Comparison of ENCODE assay signal across 10 cellular contexts in genomic region chr7:27110163-27110976, GRCh38. TPM values are rescaled to one million over a fixed set of nuclear protein-coding genes. Genes with fewer than 3 reads are reported as not detected.
DNase-seq lines count a peak whose midpoint lies in the region; ATAC-seq lines count a peak whose summit lies in the region.
"Had no signal": no experiment of that assay in that cellular context is flagged by ENCODE, and none has a peak within 500 bp of the region (broad histone marks: within the 10 kb centered on the region; RNA-seq: fewer than 3 reads in every experiment).

No MANE protein-coding gene starts in this region.

- no peak overlapping the region for H3K27ac Mint-ChIP-seq in stimulated activated naive CD8-positive, alpha-beta T cell treated with anti-CD3 and anti-CD28 coated beads, Interleukin-15, amount 100 ng/mL, for 72 hours
- H3K27ac Mint-ChIP-seq: T-cell had no signal

- H3K9me3 Mint-ChIP-seq in stimulated activated naive CD8-positive, alpha-beta T cell treated with anti-CD3 and anti-CD28 coated beads, Interleukin-15, amount 100 ng/mL, for 72 hours = no peaks in the 10 kb centered on the region
- H3K9me3 Mint-ChIP-seq: T-cell had no signal

- no peak for DNase-seq in stimulated activated naive CD8-positive, alpha-beta T cell treated with anti-CD3 and anti-CD28 coated beads, Interleukin-15, amount 100 ng/mL, for 72 hours
- no peak for DNase-seq in stimulated activated naive CD8-positive, alpha-beta T cell treated with anti-CD3 and anti-CD28 coated beads, Interleukin-15, Interleukin-2, amounts not matched to agents 100 U/mL and 50 U/mL, for 24 hours
- DNase-seq in epidermal melanocyte (ENCODE audit: insufficient read length, low spot score) (peak; percentile 80), myocyte (ENCODE audit: low read depth) (peak; percentile 39), NCI-H2227 treated with DMSO at 0.1 percent for 48 hours (lab: John Stamatoyannopoulos, UW) (no peak), NCI-H1694 treated with DMSO at 0.1 percent for 48 hours (lab: John Stamatoyannopoulos, UW) (no peak), GM19240 (ENCODE audit: insufficient read length, low spot score) (no peak), left ventricle myocardium superior (no peak)
- DNase-seq: stimulated activated CD4-positive, alpha-beta T cell treated with anti-CD3 and anti-CD28 coated beads, Interleukin-2, amount 100 ng/mL, for 24 hours; T-cell had no signal

- intact Hi-C loops in left ventricle myocardium superior (cut with micrococcal nuclease) = no loop called here

- no peaks in the 10 kb centered on the region for H3K4me1 Mint-ChIP-seq in stimulated activated naive CD8-positive, alpha-beta T cell treated with anti-CD3 and anti-CD28 coated beads, Interleukin-15, amount 100 ng/mL, for 72 hours
- H3K4me1 Mint-ChIP-seq: T-cell had no signal

- ATAC-seq in stimulated activated naive CD8-positive, alpha-beta T cell treated with anti-CD3 and anti-CD28 coated beads, Interleukin-15, amount 100 ng/mL, for 72 hours = peak; percentile 68
- ATAC-seq in stimulated activated naive CD8-positive, alpha-beta T cell treated with anti-CD3 and anti-CD28 coated beads, Interleukin-15, Interleukin-2, amounts not matched to agents 100 U/mL and 50 U/mL, for 24 hours = no peak
- no peak for ATAC-seq in left ventricle myocardium superior
- ATAC-seq: T-cell had no signal

- peaks cover 18% of the 10 kb centered on the region for H3K27me3 Mint-ChIP-seq in stimulated activated naive CD8-positive, alpha-beta T cell treated with anti-CD3 and anti-CD28 coated beads, Interleukin-15, amount 100 ng/mL, for 72 hours

- no peak overlapping the region for H3K4me3 Mint-ChIP-seq in stimulated activated naive CD8-positive, alpha-beta T cell treated with anti-CD3 and anti-CD28 coated beads, Interleukin-15, amount 100 ng/mL, for 72 hours
- H3K4me3 Mint-ChIP-seq: T-cell had no signal

RNA-seq across cellular contexts. Expression of gene HOXA2, which starts 7.9 kb away (rescaled TPM):
- total RNA-seq in myocyte (0.42 and 0.56 TPM in 2 replicates), left ventricle myocardium superior (0.12 TPM)
- polyA plus RNA-seq in myocyte (2012) = 0.40 TPM
- total RNA-seq: T-cell had no signal

RNA-seq across cellular contexts. Expression of gene HOXA1, which starts 14.6 kb away (rescaled TPM):
- total RNA-seq in myocyte = 4.5 and 5.5 TPM in 2 replicates
- 3.3 TPM for polyA plus RNA-seq in myocyte (2012)
- not detected for total RNA-seq in left ventricle myocardium superior

RNA-seq across cellular contexts. Expression of gene HOXA4, which starts 20.2 kb away (rescaled TPM):
- total RNA-seq in myocyte = 5.0 and 6.7 TPM in 2 replicates
- polyA plus RNA-seq in myocyte (2012) = 10.5 TPM
- 0.15 TPM for total RNA-seq in left ventricle myocardium superior

RNA-seq across cellular contexts. Expression of gene HOXA5, which starts 33.1 kb away (rescaled TPM):
- total RNA-seq in myocyte (5.7 and 8.8 TPM in 2 replicates), left ventricle myocardium superior (not detected)
- 4.2 TPM for polyA plus RNA-seq in myocyte (2012)

RNA-seq across cellular contexts. Expression of gene HOXA6, which starts 37.2 kb away (rescaled TPM):
- total RNA-seq in myocyte (0.80 and 1.0 TPM in 2 replicates), left ventricle myocardium superior (not detected)
- polyA plus RNA-seq in myocyte (2012) = 1.1 TPM

Comparison
In these comparisons a context has a peak if more than half of its experiments do, and no peak if none do; other contexts are left out.
1. DNase-seq: peak in epidermal melanocyte (single experiment) and myocyte (single experiment); none in stimulated activated naive CD8-positive, alpha-beta T cell treated with anti-CD3 and anti-CD28 coated beads, Interleukin-15, amount 100 ng/mL, for 72 hours (0 of 2), stimulated activated naive CD8-positive, alpha-beta T cell treated with anti-CD3 and anti-CD28 coated beads, Interleukin-15, Interleukin-2, amounts not matched to agents 100 U/mL and 50 U/mL, for 24 hours (single experiment), NCI-H2227 treated with DMSO at 0.1 percent for 48 hours (single experiment), NCI-H1694 treated with DMSO at 0.1 percent for 48 hours (single experiment), GM19240 (single experiment) and left ventricle myocardium superior (single experiment).